In the genomic region with DNA sequence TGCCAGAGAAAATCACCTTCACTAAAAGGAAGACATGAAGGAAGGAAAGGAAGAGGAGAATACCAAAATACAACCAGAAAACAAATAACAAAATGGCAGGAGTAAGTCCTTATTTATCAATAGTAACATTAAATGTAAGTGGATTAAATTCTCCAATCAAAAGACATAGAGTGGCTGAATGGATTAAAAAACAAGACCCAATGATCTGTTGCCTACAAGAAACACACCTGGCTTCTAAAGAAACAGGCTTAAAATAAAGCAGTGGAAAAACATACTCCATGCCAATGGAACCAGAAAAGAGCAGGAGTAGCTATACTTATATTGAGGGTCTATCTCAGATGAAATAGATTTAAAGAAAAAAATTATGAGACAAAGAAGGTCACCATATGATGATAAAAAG, we compare ENCODE assay signal across 29 cellular contexts.
"Had no signal": no experiment of that assay in that cellular context is flagged by ENCODE, and none has a peak within 500 bp of the region (broad histone marks: within the 10 kb centered on the region; RNA-seq: fewer than 3 reads in every experiment).

No MANE protein-coding gene starts in this region.

- H3K27ac ChIP-seq: stomach, suprapubic skin, testis, thoracic aorta, thyroid gland, tibial artery, tibial nerve, transverse colon, upper lobe of left lung, upper lobe of right lung, uterus, vagina had no signal

- H3K4me3 Mint-ChIP-seq: stimulated activated effector memory CD8-positive, alpha-beta T cell treated with anti-CD3 and anti-CD28 coated beads, Interleukin-12 subunit alpha, Interleukin-12 subunit beta, amount 100 ng/mL, for 72 hours; stimulated activated memory B cell treated with anti-CD40 and anti-IgM and Interleukin-4, amounts not matched to agents 10 μg/mL and 1 μg/mL and 100 μg/mL, for 72 hours; stimulated activated naive B cell treated with anti-CD40 and anti-IgM and Interleukin-4, amounts not matched to agents 10 μg/mL and 1 μg/mL and 100 μg/mL, for 72 hours; stimulated activated naive CD8-positive, alpha-beta T cell treated with anti-CD3 and anti-CD28 coated beads, Interleukin-15, amount 100 ng/mL, for 72 hours; stimulated activated naive CD8-positive, alpha-beta T cell treated with anti-CD3 and anti-CD28 coated beads, Interleukin-15, Interleukin-2, amounts not matched to agents 100 ng/mL and 50 ng/mL, for 24 hours; type B pancreatic cell had no signal

- H3K4me3 ChIP-seq: stomach, suprapubic skin, testis, thoracic aorta, thyroid gland, tibial artery, tibial nerve, transverse colon, upper lobe of left lung, upper lobe of right lung, uterus, vagina had no signal

- H3K9me3 ChIP-seq: testis, thoracic aorta, thyroid gland, vagina had no signal

- H3K36me3 ChIP-seq: stomach, suprapubic skin, thoracic aorta, thyroid gland, tibial artery, tibial nerve, transverse colon, upper lobe of left lung, upper lobe of right lung, uterus, vagina had no signal

- H3K36me3 Mint-ChIP-seq: stimulated activated effector memory CD8-positive, alpha-beta T cell treated with anti-CD3 and anti-CD28 coated beads, Interleukin-12 subunit alpha, Interleukin-12 subunit beta, amount 100 ng/mL, for 72 hours had no signal

- FAIRE-seq: urothelium cell line had no signal

- H3K27me3 ChIP-seq: stomach, suprapubic skin, testis, thyroid gland, tibial artery, tibial nerve, transverse colon, upper lobe of left lung, upper lobe of right lung, uterus, vagina had no signal

- ATAC-seq: stimulated activated effector memory CD8-positive, alpha-beta T cell treated with anti-CD3 and anti-CD28 coated beads, Interleukin-12 subunit alpha, Interleukin-12 subunit beta, amount 100 ng/mL, for 72 hours; stimulated activated memory B cell treated with anti-CD40 and anti-IgM and Interleukin-4, amounts not matched to agents 10 μg/mL and 1 μg/mL and 100 μg/mL, for 72 hours; stimulated activated naive B cell treated with anti-CD40 and anti-IgM and Interleukin-4, amounts not matched to agents 10 μg/mL and 1 μg/mL and 100 μg/mL, for 72 hours; stimulated activated naive CD8-positive, alpha-beta T cell treated with anti-CD3 and anti-CD28 coated beads, Interleukin-15, amount 100 ng/mL, for 72 hours; stimulated activated naive CD8-positive, alpha-beta T cell treated with anti-CD3 and anti-CD28 coated beads, Interleukin-15, Interleukin-2, amounts not matched to agents 100 U/mL and 50 U/mL, for 24 hours; upper lobe of right lung had no signal

- H3K27me3 Mint-ChIP-seq: stimulated activated memory B cell treated with anti-CD40 and anti-IgM and Interleukin-4, amounts not matched to agents 10 μg/mL and 1 μg/mL and 100 μg/mL, for 72 hours; stimulated activated naive B cell treated with anti-CD40 and anti-IgM and Interleukin-4, amounts not matched to agents 10 μg/mL and 1 μg/mL and 100 μg/mL, for 72 hours; stimulated activated naive CD8-positive, alpha-beta T cell treated with anti-CD3 and anti-CD28 coated beads, Interleukin-15, amount 100 ng/mL, for 72 hours; stimulated activated naive CD8-positive, alpha-beta T cell treated with anti-CD3 and anti-CD28 coated beads, Interleukin-15, Interleukin-2, amounts not matched to agents 100 ng/mL and 50 ng/mL, for 24 hours; type B pancreatic cell had no signal

- H3K4me1 ChIP-seq: stomach, suprapubic skin, testis, thyroid gland, tibial artery, tibial nerve, transverse colon, upper lobe of left lung, upper lobe of right lung, uterus, vagina had no signal

- H3K27ac Mint-ChIP-seq: stimulated activated effector memory CD8-positive, alpha-beta T cell treated with anti-CD3 and anti-CD28 coated beads, Interleukin-12 subunit alpha, Interleukin-12 subunit beta, amount 100 ng/mL, for 72 hours; stimulated activated memory B cell treated with anti-CD40 and anti-IgM and Interleukin-4, amounts not matched to agents 10 μg/mL and 1 μg/mL and 100 μg/mL, for 72 hours; stimulated activated naive B cell treated with anti-CD40 and anti-IgM and Interleukin-4, amounts not matched to agents 10 μg/mL and 1 μg/mL and 100 μg/mL, for 72 hours; stimulated activated naive CD8-positive, alpha-beta T cell treated with anti-CD3 and anti-CD28 coated beads, Interleukin-15, Interleukin-2, amounts not matched to agents 100 ng/mL and 50 ng/mL, for 24 hours; type B pancreatic cell had no signal

- DNase-seq: stimulated activated CD4-positive, alpha-beta T cell treated with anti-CD3 and anti-CD28 coated beads, Interleukin-2, amount 100 ng/mL, for 48 hours; stimulated activated CD4-positive, alpha-beta T cell treated with anti-CD3 and anti-CD28 coated beads, Interleukin-4, amount 100 ng/mL, for 1 hour; stimulated activated CD4-positive, alpha-beta T cell treated with anti-CD3 and anti-CD28 coated beads, Interleukin-4, amount 100 ng/mL, for 24 hours; stimulated activated CD4-positive, alpha-beta T cell treated with anti-CD3 and anti-CD28 coated beads, Interleukin-4, amount 100 ng/mL, for 4 hours; stimulated activated CD8-positive, alpha-beta memory T cell treated with anti-CD3 and anti-CD28 coated beads, Interleukin-4, amount 100 ng/mL, for 48 hours; stimulated activated naive B cell treated with anti-CD40 and anti-IgM and Interleukin-4, amounts not matched to agents 10 μg/mL and 1 μg/mL and 100 μg/mL, for 72 hours; stimulated activated naive CD4-positive, alpha-beta T cell; stimulated activated naive CD4-positive, alpha-beta T cell treated with Interleukin-2 at 50 U/mL for 16 hours; stimulated activated naive CD8-positive, alpha-beta T cell treated with anti-CD3 and anti-CD28 coated beads, Interleukin-15, amount 100 ng/mL, for 72 hours; stimulated activated naive CD8-positive, alpha-beta T cell treated with anti-CD3 and anti-CD28 coated beads, Interleukin-15, Interleukin-2, amounts not matched to agents 100 U/mL and 50 U/mL, for 24 hours; stomach; substantia nigra; testis; thyroid gland; tibial artery; transverse colon; trophoblast cell; upper lobe of left lung; upper lobe of right lung; uterus had no signal
